Comparison of ENCODE assay signal across 8 cellular contexts in genomic region chr20:2873010-2873746, GRCh38. TPM values are rescaled to one million over a fixed set of nuclear protein-coding genes. Genes with fewer than 3 reads are reported as not detected.
DNase-seq lines count a peak whose midpoint lies in the region; ATAC-seq and TF ChIP-seq lines count a peak whose summit lies in the region.

Gene PTPRA (plus strand): TSS chr20:2873481. CDS start chr20:2964278, 90,797 bp downstream.

- CTCF ChIA-PET in Panc1 (lab: Charles Lee), result no interaction called here

- H3K36me3 ChIP-seq in Panc1 (ENCODE audit: control insufficient read depth, insufficient read depth, low read length), result no peaks in the 10 kb centered on the region; the same call in 1 of the 2 replicates
- no peaks in the 10 kb centered on the region for H3K36me3 ChIP-seq in muscle layer of duodenum (ENCODE audit: control insufficient read depth in 1 of 2, insufficient read depth in 2 of 2, low read length in 2 of 2)

- TF ChIP-seq CTCF in Panc1 (IDR thresholded peaks at IDR 0.05), result no peak

- ATAC-seq in GM21717 (IDR thresholded peaks at IDR 0.05; ENCODE audit: unreplicated experiment) (peak; percentile 87), Panc1 (peak; percentile 96), esophagus mucosa (peak; percentile 96)
- ATAC-seq in activated T-cell treated with anti-CD3 and anti-CD28 coated beads, Interleukin-2, amount 50 U/mL, for 4 hours, result peak; percentile 94 to 95

- DNase-seq in DMS53 (lab: John Stamatoyannopoulos, UW) (peak; percentile 97), KBM-7 (peak; percentile 93), Panc1 (ENCODE audit: low read depth, low spot score) (no peak)
- DNase-seq in activated T-cell treated with anti-CD3 and anti-CD28 coated beads, Interleukin-2, amount 50 U/mL, for 4 hours, result peak; percentile 87
- peak; percentile 83 for DNase-seq in stimulated activated CD8-positive, alpha-beta memory T cell treated with anti-CD3 and anti-CD28 coated beads, Interleukin-7, amount 100 ng/mL, for 24 hours (ENCODE audit: low read depth)

- H3K27ac ChIP-seq in Panc1 (ENCODE audit: low read length) (peak within 1 kb of the TSS; percentile 92), muscle layer of duodenum (ENCODE audit: low read length) (peak within 1 kb of the TSS; percentile 58)

- POLR2A ChIA-PET in Panc1 (lab: Charles Lee), result no interaction called here

- peaks cover 49% of the 10 kb centered on the region for H3K4me1 Mint-ChIP-seq in activated T-cell treated with anti-CD3 and anti-CD28 coated beads, Interleukin-2, amount 50 U/mL, for 4 hours (ENCODE audit: low read depth)

- H3K27me3 ChIP-seq in Panc1 (ENCODE audit: control insufficient read depth, insufficient read depth, low read length), result no peaks in the 10 kb centered on the region
- no peaks in the 10 kb centered on the region for H3K27me3 ChIP-seq in muscle layer of duodenum (ENCODE audit: low read depth, low read length)

- peaks cover 7% of the 10 kb centered on the region for H3K36me3 Mint-ChIP-seq in activated T-cell treated with anti-CD3 and anti-CD28 coated beads, Interleukin-2, amount 50 U/mL, for 4 hours (ENCODE audit: insufficient read depth)

- H3K9me3 Mint-ChIP-seq in activated T-cell treated with anti-CD3 and anti-CD28 coated beads, Interleukin-2, amount 50 U/mL, for 4 hours, result no peaks in the 10 kb centered on the region

- BruUV-seq in Panc1 (replicated peaks; lab: Mats Ljungman, UMichigan), result no TSS peak

- H3K4me1 ChIP-seq in Panc1 (ENCODE audit: control insufficient read depth, insufficient read depth, low read length) (peaks cover 32% of the 10 kb centered on the region), muscle layer of duodenum (ENCODE audit: control insufficient read depth in 1 of 2, insufficient read depth in 2 of 2, low read length in 2 of 2) (peaks cover 5 to 35% of the 10 kb centered on the region in 2 donors)

- H3K27me3 Mint-ChIP-seq in activated T-cell treated with anti-CD3 and anti-CD28 coated beads, Interleukin-2, amount 50 U/mL, for 4 hours (ENCODE audit: low read depth), result no peaks in the 10 kb centered on the region

- H3K4me3 ChIP-seq in Panc1 (ENCODE audit: low read depth in 2 of 2, low read length in 2 of 2), result peak within 1 kb of the TSS; percentile 80 to 82
- peak within 1 kb of the TSS; percentile 91 to 94 for H3K4me3 ChIP-seq in muscle layer of duodenum (ENCODE audit: low read depth in 1 of 2, low read length in 2 of 2)

- in situ Hi-C loops in KBM-7 (cut with MboI; ENCODE audit: low pct_unique_long_range_greater_than_20kb, low sequenced_read_pairs) (no loop called here), Panc1 (cut with HindIII; ENCODE audit: low pct_unique_long_range_greater_than_20kb, low sequenced_read_pairs) (no loop called here)

- no peaks in the 10 kb centered on the region for H3K9me3 ChIP-seq in Panc1 (ENCODE audit: control insufficient read depth, insufficient read depth, low read depth, low read length)
- no peaks in the 10 kb centered on the region for H3K9me3 ChIP-seq in muscle layer of duodenum (ENCODE audit: control insufficient read depth in 1 of 2, low read length in 2 of 2)

- H3K4me3 Mint-ChIP-seq in activated T-cell treated with anti-CD3 and anti-CD28 coated beads, Interleukin-2, amount 50 U/mL, for 4 hours, result peak within 1 kb of the TSS; percentile 91

- intact Hi-C loops in Panc1 (cut with micrococcal nuclease; ENCODE audit: unreplicated experiment), result no loop called here

RNA-seq across cellular contexts. Expression of gene PTPRA, which starts in this region (rescaled TPM):
- total RNA-seq in Panc1 (2021; ENCODE audit: unreplicated experiment) (56.6 TPM), esophagus mucosa (36.5 TPM)
- 51.3 TPM for polyA plus RNA-seq in Panc1 (2012; ENCODE audit: insufficient read length)
- total RNA-seq in activated T-cell treated with anti-CD3 and anti-CD28 coated beads, Interleukin-2, amount 50 U/mL, for 4 hours, result 10 to 100 TPM; 28.2 to 34.5 (median 32.3) TPM
